22 cellular contexts compared by ENCODE assay signal in the genomic region with DNA sequence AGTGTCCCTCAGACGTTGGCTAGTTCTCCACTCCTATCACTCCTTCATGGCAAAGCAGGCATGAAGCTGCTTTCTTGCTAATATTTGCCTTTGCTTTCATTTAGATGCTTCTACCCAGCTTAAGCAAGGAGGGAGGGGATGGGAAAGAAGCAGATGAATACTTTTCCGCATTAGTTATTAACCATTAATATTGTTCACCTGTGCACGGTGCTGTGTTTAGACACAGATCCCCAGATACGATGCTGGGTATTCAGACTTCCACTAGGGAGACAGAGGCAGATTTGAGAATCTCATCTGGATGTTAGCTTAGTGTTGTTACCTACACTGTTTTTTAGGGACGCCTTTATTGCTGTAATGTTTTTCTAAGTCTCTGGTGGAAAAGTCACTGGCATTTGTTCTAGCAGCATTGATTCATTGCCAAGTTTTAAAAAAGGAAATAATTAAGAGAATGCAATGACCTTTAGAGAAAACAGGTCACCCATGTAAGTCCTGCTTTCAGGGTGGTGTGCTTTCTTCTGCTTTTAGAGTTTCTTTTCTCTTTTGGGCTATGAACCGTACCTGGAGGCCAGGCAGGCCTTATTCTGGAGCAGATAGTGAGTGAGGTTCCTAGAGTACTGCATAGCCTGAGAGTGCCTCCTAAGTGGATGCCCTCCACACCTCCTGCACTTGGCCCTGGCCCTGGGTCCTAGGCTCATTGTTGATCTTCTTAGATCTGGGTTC. TPM values are rescaled to one million over a fixed set of nuclear protein-coding genes. Genes with fewer than 3 reads are reported as not detected.
A peak's percentile ranks its signal among the peaks of the same experiment; 100 is the strongest.
DNase-seq lines count a peak whose midpoint lies in the region; ATAC-seq and TF ChIP-seq lines count a peak whose summit lies in the region.
"Had no signal": no experiment of that assay in that cellular context is flagged by ENCODE, and none has a peak within 500 bp of the region (broad histone marks: within the 10 kb centered on the region; RNA-seq: fewer than 3 reads in every experiment).

No MANE protein-coding gene starts in this region.

- no peak overlapping the region for H3K27ac Mint-ChIP-seq in activated CD8-positive, alpha-beta T cell treated with anti-CD3 and anti-CD28 coated beads for 36 hours
- H3K27ac Mint-ChIP-seq: activated CD4-positive, alpha-beta memory T cell treated with anti-CD3 and anti-CD28 coated beads for 36 hours; endodermal cell; T-helper 2 cell treated with Interferon-gamma antibody and Interleukin-4, amounts not matched to agents 5 μg/mL and 100 μg/mL, for 36 hours; WTC11 had no signal

- H3K4me3 ChIP-seq in left lung (no peak overlapping the region), subcutaneous abdominal adipose tissue (ENCODE audit: low read depth in 1 of 5, low read length in 5 of 5) (no peak overlapping the region)
- H3K4me3 ChIP-seq: HAP-1, Peyer's patch, sigmoid colon, upper lobe of left lung had no signal

- peaks cover 5% of the 10 kb centered on the region for H3K27me3 Mint-ChIP-seq in activated CD8-positive, alpha-beta T cell treated with anti-CD3 and anti-CD28 coated beads for 36 hours
- H3K27me3 Mint-ChIP-seq: activated CD4-positive, alpha-beta memory T cell treated with anti-CD3 and anti-CD28 coated beads for 36 hours had no signal

- TF ChIP-seq CTCF in left lung (IDR thresholded peaks at IDR 0.05), result no peak
- TF ChIP-seq CTCF in activated CD8-positive, alpha-beta T cell treated with anti-CD3 and anti-CD28 coated beads for 36 hours (IDR thresholded peaks at IDR 0.05), result no peak

- DNase-seq in epithelial cell of prostate (ENCODE audit: low read depth, low spot score) (no peak), left lung (no peak)
- no peak for DNase-seq in activated CD8-positive, alpha-beta T cell treated with anti-CD3 and anti-CD28 coated beads for 36 hours
- DNase-seq: activated CD4-positive, alpha-beta memory T cell treated with anti-CD3 and anti-CD28 coated beads for 36 hours; activated naive CD4-positive, alpha-beta T cell treated with anti-CD3 and anti-CD28 coated beads, Interleukin-2, amount 50 U/mL, for 16 hours; activated T-cell treated with anti-CD3 and anti-CD28 coated beads, Interleukin-2, amount 50 U/mL, for 1 hour; Caco-2; endodermal cell; MM.1S; Peyer's patch; sigmoid colon; SK-N-SH; stimulated activated naive CD4-positive, alpha-beta T cell treated with Interleukin-2 at 50 U/mL for 16 hours had no signal

- H3K4me1 ChIP-seq in left lung (peaks cover 0 to 4% of the 10 kb centered on the region in 2 donors), subcutaneous abdominal adipose tissue (ENCODE audit: control insufficient read depth in 5 of 5, insufficient read depth in 5 of 5, low read length in 5 of 5) (peaks cover 9 to 32% (median 23%) of the 10 kb centered on the region in 5 donors)
- H3K4me1 ChIP-seq: Caco-2, HAP-1, Peyer's patch, sigmoid colon had no signal

- H3K4me3 Mint-ChIP-seq in activated CD8-positive, alpha-beta T cell treated with anti-CD3 and anti-CD28 coated beads for 36 hours, result no peak overlapping the region
- H3K4me3 Mint-ChIP-seq: activated CD4-positive, alpha-beta memory T cell treated with anti-CD3 and anti-CD28 coated beads for 36 hours; endodermal cell; T-helper 2 cell treated with Interferon-gamma antibody and Interleukin-4, amounts not matched to agents 5 μg/mL and 100 μg/mL, for 36 hours; WTC11 had no signal

- peak overlapping the region; percentile 62 for H3K27ac ChIP-seq in epithelial cell of prostate
- no peak overlapping the region for H3K27ac ChIP-seq in left lung
- peak overlapping the region; percentile 47 for H3K27ac ChIP-seq in subcutaneous abdominal adipose tissue (ENCODE audit: low read depth, low read length)
- H3K27ac ChIP-seq: Peyer's patch had no signal

- ATAC-seq in HG02884 (IDR thresholded peaks at IDR 0.05; ENCODE audit: unreplicated experiment) (peak; percentile 55), left lung (peak; percentile 60), HG02610 (IDR thresholded peaks at IDR 0.05; ENCODE audit: unreplicated experiment) (no peak), HG02623 (IDR thresholded peaks at IDR 0.05; ENCODE audit: unreplicated experiment) (no peak), HG03045 (IDR thresholded peaks at IDR 0.05; ENCODE audit: unreplicated experiment) (no peak)
- ATAC-seq in activated CD8-positive, alpha-beta T cell treated with anti-CD3 and anti-CD28 coated beads for 36 hours, result no peak
- ATAC-seq: WTC11 had no signal

- POLR2A ChIA-PET in activated CD8-positive, alpha-beta T cell treated with anti-CD3 and anti-CD28 coated beads for 36 hours (lab: Charles Lee), result no interaction called here

- H3K27me3 ChIP-seq in left lung, result no peaks in the 10 kb centered on the region
- no peaks in the 10 kb centered on the region for H3K27me3 ChIP-seq in subcutaneous abdominal adipose tissue (ENCODE audit: control insufficient read depth in 5 of 5, insufficient read depth in 4 of 5, low read length in 5 of 5)
- H3K27me3 ChIP-seq: Peyer's patch, sigmoid colon, upper lobe of left lung had no signal

- no peak overlapping the region for H3K9ac ChIP-seq in subcutaneous abdominal adipose tissue (ENCODE audit: low read length in 5 of 5)
- H3K9ac ChIP-seq: SK-N-SH had no signal

- H3K9me3 ChIP-seq in left lung (no peaks in the 10 kb centered on the region), subcutaneous abdominal adipose tissue (ENCODE audit: control insufficient read depth in 5 of 5, low read length in 5 of 5) (no peaks in the 10 kb centered on the region)
- H3K9me3 ChIP-seq: Caco-2, HAP-1, Peyer's patch, sigmoid colon, SK-N-SH, upper lobe of left lung had no signal

- no peaks in the 10 kb centered on the region for H3K9me3 Mint-ChIP-seq in activated CD8-positive, alpha-beta T cell treated with anti-CD3 and anti-CD28 coated beads for 36 hours
- H3K9me3 Mint-ChIP-seq: activated CD4-positive, alpha-beta memory T cell treated with anti-CD3 and anti-CD28 coated beads for 36 hours; endodermal cell; T-helper 2 cell treated with Interferon-gamma antibody and Interleukin-4, amounts not matched to agents 5 μg/mL and 100 μg/mL, for 36 hours; WTC11 had no signal

- peaks cover 5% of the 10 kb centered on the region for H3K4me1 Mint-ChIP-seq in activated CD8-positive, alpha-beta T cell treated with anti-CD3 and anti-CD28 coated beads for 36 hours (ENCODE audit: low read depth)
- H3K4me1 Mint-ChIP-seq: endodermal cell, WTC11 had no signal

- no peaks in the 10 kb centered on the region for H3K36me3 Mint-ChIP-seq in activated CD8-positive, alpha-beta T cell treated with anti-CD3 and anti-CD28 coated beads for 36 hours (ENCODE audit: low read depth)
- H3K36me3 Mint-ChIP-seq: activated CD4-positive, alpha-beta memory T cell treated with anti-CD3 and anti-CD28 coated beads for 36 hours; WTC11 had no signal

- CTCF ChIA-PET in activated CD8-positive, alpha-beta T cell treated with anti-CD3 and anti-CD28 coated beads for 36 hours (lab: Charles Lee), result no interaction called here

- intact Hi-C loops in left lung (cut with DNase I), result no loop called here
- intact Hi-C loops in activated CD8-positive, alpha-beta T cell treated with anti-CD3 and anti-CD28 coated beads for 36 hours (cut with micrococcal nuclease), result no loop called here

- H3K36me3 ChIP-seq in left lung, result no peaks in the 10 kb centered on the region
- peaks cover 25 to 53% (median 43%) of the 10 kb centered on the region in 5 donors for H3K36me3 ChIP-seq in subcutaneous abdominal adipose tissue (ENCODE audit: control insufficient read depth in 5 of 5, insufficient read depth in 5 of 5, low read length in 5 of 5)
- H3K36me3 ChIP-seq: HAP-1, upper lobe of left lung had no signal

RNA-seq across cellular contexts. Expression of a gene that starts 55.5 kb away (rescaled TPM):
- 10 to 100 TPM; 17.1 to 20.0 TPM for total RNA-seq in left lung
- not detected for total RNA-seq in activated CD8-positive, alpha-beta T cell treated with anti-CD3 and anti-CD28 coated beads for 36 hours

RNA-seq across cellular contexts. Expression of a gene that starts 59.3 kb away (rescaled TPM):
- total RNA-seq in left lung, result 10 to 100 TPM; 56.2 to 57.3 TPM
- 10 to 100 TPM; 72.5 to 85.0 TPM for total RNA-seq in activated CD8-positive, alpha-beta T cell treated with anti-CD3 and anti-CD28 coated beads for 36 hours

Comparison
In these comparisons a context has a peak if more than half of its experiments do, and no peak if none do; other contexts are left out.
1. ATAC-seq: peak in HG02884 (single experiment) and left lung (single experiment); none in HG02610 (single experiment), activated CD8-positive, alpha-beta T cell treated with anti-CD3 and anti-CD28 coated beads for 36 hours (single experiment), HG02623 (single experiment) and HG03045 (single experiment).
2. H3K27ac ChIP-seq: peak in epithelial cell of prostate (single experiment) and subcutaneous abdominal adipose tissue (single experiment); none in left lung (0 of 2).
3. RNA of a gene that starts 55.5 kb away (total RNA-seq): 17.1 to 20.0 TPM in left lung; not detected in activated CD8-positive, alpha-beta T cell treated with anti-CD3 and anti-CD28 coated beads for 36 hours; every median in the first group is over 10 times any median in the second.